ENCODE assay signal across 15 cellular contexts in the genomic region with DNA sequence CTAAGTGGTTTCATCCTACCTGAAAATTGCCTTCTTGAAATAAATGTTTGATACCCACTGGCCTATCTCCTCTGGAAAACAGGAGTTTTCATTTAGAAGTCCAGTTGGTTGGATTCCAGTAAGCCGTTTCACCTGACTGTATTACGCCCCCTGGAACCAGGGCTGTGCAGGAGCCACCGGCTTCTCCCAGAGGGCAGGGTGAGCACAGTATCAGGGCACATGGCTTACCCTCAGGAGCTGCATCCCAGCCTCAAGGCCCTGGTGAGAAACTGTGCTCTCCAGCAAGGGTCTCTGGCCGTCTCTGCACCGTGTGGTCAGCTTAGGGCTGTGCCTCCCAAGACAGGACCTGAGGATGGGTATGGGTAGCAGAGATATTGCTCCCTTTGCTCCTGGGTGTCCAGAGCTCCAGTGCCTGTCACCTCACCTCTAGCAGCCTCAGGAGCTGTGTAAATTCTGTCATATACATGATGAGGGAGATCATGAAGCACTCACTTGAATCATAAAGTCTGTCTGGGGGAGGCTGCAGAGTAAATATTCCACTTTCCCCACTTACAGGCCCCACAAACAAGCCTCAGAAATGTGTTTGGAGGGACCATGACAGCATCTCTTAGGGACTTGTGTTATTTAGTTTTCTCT.
"Had no signal": no experiment of that assay in that cellular context is flagged by ENCODE, and none has a peak within 500 bp of the region (broad histone marks: within the 10 kb centered on the region; RNA-seq: fewer than 3 reads in every experiment).

No MANE protein-coding gene starts in this region.

- H3K27me3 Mint-ChIP-seq: activated CD4-positive, alpha-beta T cell treated with anti-CD3 and anti-CD28 coated beads, Interleukin-2, amount 10 ng/mL, durations not matched to agents 7 days and 5 days; activated naive CD4-positive, alpha-beta T cell treated with anti-CD3 and anti-CD28 coated beads, Interleukin-2, amount 50 U/mL, for 24 hours; naive B cell; stimulated activated naive CD8-positive, alpha-beta T cell treated with anti-CD3 and anti-CD28 coated beads, Interleukin-15, Interleukin-2, amounts not matched to agents 100 ng/mL and 50 ng/mL, for 24 hours had no signal

- H3K27ac ChIP-seq: heart left ventricle, neutrophil, parathyroid adenoma had no signal

- H3K9me3 Mint-ChIP-seq: activated CD4-positive, alpha-beta T cell treated with anti-CD3 and anti-CD28 coated beads, Interleukin-2, amount 10 ng/mL, durations not matched to agents 7 days and 5 days; activated naive CD4-positive, alpha-beta T cell treated with anti-CD3 and anti-CD28 coated beads, Interleukin-2, amount 50 U/mL, for 24 hours; naive B cell; stimulated activated naive CD8-positive, alpha-beta T cell treated with anti-CD3 and anti-CD28 coated beads, Interleukin-15, Interleukin-2, amounts not matched to agents 100 ng/mL and 50 ng/mL, for 24 hours had no signal

- DNase-seq: activated CD4-positive, alpha-beta T cell treated with anti-CD3 and anti-CD28 coated beads, Interleukin-2, amount 10 ng/mL, durations not matched to agents 7 days and 5 days; activated CD4-positive, CD25-positive, alpha-beta regulatory T cell; activated effector memory CD4-positive, alpha-beta T cell treated with Interleukin-2 at 50 U/mL for 16 hours; amniotic stem cell; erythroblast; gastrocnemius medialis; heart left ventricle; left colon; naive B cell; stimulated activated CD4-positive, alpha-beta T cell treated with anti-CD3 and anti-CD28 coated beads, Interleukin-4, amount 100 ng/mL, for 1 hour had no signal

- H3K27ac Mint-ChIP-seq: activated CD4-positive, alpha-beta T cell treated with anti-CD3 and anti-CD28 coated beads, Interleukin-2, amount 10 ng/mL, durations not matched to agents 7 days and 5 days; activated naive CD4-positive, alpha-beta T cell treated with anti-CD3 and anti-CD28 coated beads, Interleukin-2, amount 50 U/mL, for 24 hours had no signal

- ATAC-seq: gastrocnemius medialis, left colon had no signal

- H3K4me3 ChIP-seq: gastrocnemius medialis, heart left ventricle, lung had no signal

- H3K4me3 Mint-ChIP-seq: activated CD4-positive, alpha-beta T cell treated with anti-CD3 and anti-CD28 coated beads, Interleukin-2, amount 10 ng/mL, durations not matched to agents 7 days and 5 days; activated naive CD4-positive, alpha-beta T cell treated with anti-CD3 and anti-CD28 coated beads, Interleukin-2, amount 50 U/mL, for 24 hours had no signal

- H3K36me3 ChIP-seq: neutrophil had no signal

- H2AFZ ChIP-seq: parathyroid adenoma had no signal

- H3K9me3 ChIP-seq: gastrocnemius medialis, heart left ventricle, neutrophil had no signal

- H3K27me3 ChIP-seq: gastrocnemius medialis, heart left ventricle, neutrophil had no signal

- H3K9ac ChIP-seq: parathyroid adenoma had no signal

- H3K4me1 ChIP-seq: heart left ventricle, parathyroid adenoma had no signal
